22 cellular contexts compared by ENCODE assay signal in genomic region chr13:61536443-61536842, GRCh38.
"Had no signal": no experiment of that assay in that cellular context is flagged by ENCODE, and none has a peak within 500 bp of the region (broad histone marks: within the 10 kb centered on the region; RNA-seq: fewer than 3 reads in every experiment).

No MANE protein-coding gene starts in this region.

- H3K27ac ChIP-seq: ascending aorta, esophagus muscularis mucosa, gastroesophageal sphincter, heart right ventricle had no signal

- H3K36me3 ChIP-seq: ascending aorta, esophagus muscularis mucosa, gastroesophageal sphincter, heart right ventricle had no signal

- H3K4me3 ChIP-seq: ascending aorta, esophagus muscularis mucosa, gastroesophageal sphincter, heart right ventricle had no signal

- H3K9me3 ChIP-seq: ascending aorta, esophagus muscularis mucosa, gastroesophageal sphincter had no signal

- H3K27me3 ChIP-seq: ascending aorta, esophagus muscularis mucosa, gastroesophageal sphincter, heart right ventricle had no signal

- ATAC-seq: activated naive CD4-positive, alpha-beta T cell treated with anti-CD3 and anti-CD28 coated beads, Interleukin-2, amount 50 U/mL, for 72 hours; activated T-cell treated with anti-CD3 and anti-CD28 coated beads, Interleukin-2, amount 50 U/mL, for 72 hours; gastroesophageal sphincter; heart right ventricle had no signal

- DNase-seq: activated CD4-positive, alpha-beta memory T cell treated with anti-CD3 and anti-CD28 coated beads, Interleukin-2, amount 10 ng/mL, durations not matched to agents 7 days and 5 days; activated CD4-positive, alpha-beta T cell treated with anti-CD3 and anti-CD28 coated beads for 1 hour; activated CD4-positive, alpha-beta T cell treated with anti-CD3 and anti-CD28 coated beads for 4 hours; activated CD4-positive, alpha-beta T cell treated with anti-CD3 and anti-CD28 coated beads, Interleukin-2, amount 10 ng/mL, durations not matched to agents 7 days and 5 days; activated CD4-positive, alpha-beta T cell treated with anti-CD3 and anti-CD28 coated beads, Interleukin-2, amount 50 U/mL, for 4 hours; activated CD8-positive, alpha-beta memory T cell treated with anti-CD3 and anti-CD28 coated beads, Interleukin-2, amount 50 U/mL, for 48 hours; activated gamma-delta T cell; activated naive CD4-positive, alpha-beta T cell; activated naive CD4-positive, alpha-beta T cell treated with anti-CD3 and anti-CD28 coated beads, Interleukin-2, amount 10 ng/mL, durations not matched to agents 7 days and 5 days; activated naive CD8-positive, alpha-beta T cell treated with anti-CD3 and anti-CD28 coated beads, Interleukin-2, amount 10 ng/mL, durations not matched to agents 7 days and 5 days; activated T-cell treated with anti-CD3 and anti-CD28 coated beads for 4 hours; activated T-cell treated with anti-CD3 and anti-CD28 coated beads, Interleukin-2, amount 50 U/mL, for 24 hours; activated T-cell treated with anti-CD3 and anti-CD28 coated beads, Interleukin-2, amount 50 U/mL, for 72 hours; caudate nucleus; effector CD8-positive, alpha-beta T cell; foreskin melanocyte; heart right ventricle; T-helper 2 cell had no signal

- H3K4me1 ChIP-seq: ascending aorta, esophagus muscularis mucosa, gastroesophageal sphincter, heart right ventricle had no signal
